ENCODE assay signal across 1 cellular context in the genomic region with DNA sequence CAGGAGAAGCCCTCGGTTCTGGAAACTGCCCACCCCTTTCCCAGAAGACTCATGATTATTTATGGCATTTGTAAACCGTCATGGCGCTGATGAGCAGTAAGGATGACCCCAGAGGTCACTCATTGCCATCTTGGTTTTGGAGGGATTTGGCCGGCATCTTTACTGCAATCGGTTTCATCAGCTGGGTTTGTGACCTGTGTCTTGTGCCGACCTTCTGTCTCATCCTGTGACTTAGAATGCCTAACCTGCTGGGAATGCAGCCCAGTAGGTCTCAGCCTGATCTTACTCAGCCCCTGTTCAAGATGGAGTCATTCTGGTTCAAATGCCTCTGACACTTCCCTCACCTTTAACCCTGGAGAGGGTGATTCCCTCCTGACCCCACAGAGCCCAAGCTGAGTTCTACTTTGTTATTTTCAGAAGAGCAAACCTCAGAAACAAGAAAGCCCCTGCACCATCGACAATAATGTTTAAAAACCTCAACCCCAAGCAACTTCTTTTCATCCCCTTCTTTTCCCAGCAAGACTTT.
TF ChIP-seq lines count a peak whose summit lies in the region.

No MANE protein-coding gene starts in this region.

TF ChIP-seq in K562, 482 proteins besides CTCF, POLR2A, EP300 and RAD21 (continued from another document and continues in another):
- TF ChIP-seq, protein P1, sequence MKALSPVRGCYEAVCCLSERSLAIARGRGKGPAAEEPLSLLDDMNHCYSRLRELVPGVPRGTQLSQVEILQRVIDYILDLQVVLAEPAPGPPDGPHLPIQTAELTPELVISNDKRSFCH (CRISPR knock-in tag; IDR thresholded peaks at IDR 0.05), result peak; percentile 70; the same call in 1 of the 2 replicates
- TF ChIP-seq, protein P1 (tag; IDR thresholded peaks at IDR 0.05), result peak; percentile 98
- TF ChIP-seq SNRNP70 (optimal IDR thresholded peaks at IDR 0.05; ENCODE audit: low read depth, low read length), result no peak
- TF ChIP-seq, protein P2, sequence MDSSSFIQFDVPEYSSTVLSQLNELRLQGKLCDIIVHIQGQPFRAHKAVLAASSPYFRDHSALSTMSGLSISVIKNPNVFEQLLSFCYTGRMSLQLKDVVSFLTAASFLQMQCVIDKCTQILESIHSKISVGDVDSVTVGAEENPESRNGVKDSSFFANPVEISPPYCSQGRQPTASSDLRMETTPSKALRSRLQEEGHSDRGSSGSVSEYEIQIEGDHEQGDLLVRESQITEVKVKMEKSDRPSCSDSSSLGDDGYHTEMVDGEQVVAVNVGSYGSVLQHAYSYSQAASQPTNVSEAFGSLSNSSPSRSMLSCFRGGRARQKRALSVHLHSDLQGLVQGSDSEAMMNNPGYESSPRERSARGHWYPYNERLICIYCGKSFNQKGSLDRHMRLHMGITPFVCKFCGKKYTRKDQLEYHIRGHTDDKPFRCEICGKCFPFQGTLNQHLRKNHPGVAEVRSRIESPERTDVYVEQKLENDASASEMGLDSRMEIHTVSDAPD (CRISPR knock-in tag; IDR thresholded peaks at IDR 0.05), result peak; percentile 90
- TF ChIP-seq BMI1 (IDR thresholded peaks at IDR 0.05; ENCODE audit: low read length), result no peak
- no peak for TF ChIP-seq TAF1 (IDR thresholded peaks at IDR 0.05; ENCODE audit: control insufficient read depth, extremely low read depth, insufficient read depth, low read length, severe bottlenecking)
- TF ChIP-seq SMAD3 (CRISPR knock-in tag; conservative IDR thresholded peaks at IDR 0.05), result peak; percentile 98
- TF ChIP-seq, protein P3, sequence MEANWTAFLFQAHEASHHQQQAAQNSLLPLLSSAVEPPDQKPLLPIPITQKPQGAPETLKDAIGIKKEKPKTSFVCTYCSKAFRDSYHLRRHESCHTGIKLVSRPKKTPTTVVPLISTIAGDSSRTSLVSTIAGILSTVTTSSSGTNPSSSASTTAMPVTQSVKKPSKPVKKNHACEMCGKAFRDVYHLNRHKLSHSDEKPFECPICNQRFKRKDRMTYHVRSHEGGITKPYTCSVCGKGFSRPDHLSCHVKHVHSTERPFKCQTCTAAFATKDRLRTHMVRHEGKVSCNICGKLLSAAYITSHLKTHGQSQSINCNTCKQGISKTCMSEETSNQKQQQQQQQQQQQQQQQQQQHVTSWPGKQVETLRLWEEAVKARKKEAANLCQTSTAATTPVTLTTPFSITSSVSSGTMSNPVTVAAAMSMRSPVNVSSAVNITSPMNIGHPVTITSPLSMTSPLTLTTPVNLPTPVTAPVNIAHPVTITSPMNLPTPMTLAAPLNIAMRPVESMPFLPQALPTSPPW (CRISPR knock-in tag; IDR thresholded peaks at IDR 0.05), result no peak
- TF ChIP-seq JUNB (CRISPR knock-in tag; conservative IDR thresholded peaks at IDR 0.05), result no peak
- no peak for TF ChIP-seq NFE2 (IDR thresholded peaks at IDR 0.05; ENCODE audit: low read depth)
- no peak for TF ChIP-seq LEF1 (IDR thresholded peaks at IDR 0.05)
- TF ChIP-seq, protein P4, sequence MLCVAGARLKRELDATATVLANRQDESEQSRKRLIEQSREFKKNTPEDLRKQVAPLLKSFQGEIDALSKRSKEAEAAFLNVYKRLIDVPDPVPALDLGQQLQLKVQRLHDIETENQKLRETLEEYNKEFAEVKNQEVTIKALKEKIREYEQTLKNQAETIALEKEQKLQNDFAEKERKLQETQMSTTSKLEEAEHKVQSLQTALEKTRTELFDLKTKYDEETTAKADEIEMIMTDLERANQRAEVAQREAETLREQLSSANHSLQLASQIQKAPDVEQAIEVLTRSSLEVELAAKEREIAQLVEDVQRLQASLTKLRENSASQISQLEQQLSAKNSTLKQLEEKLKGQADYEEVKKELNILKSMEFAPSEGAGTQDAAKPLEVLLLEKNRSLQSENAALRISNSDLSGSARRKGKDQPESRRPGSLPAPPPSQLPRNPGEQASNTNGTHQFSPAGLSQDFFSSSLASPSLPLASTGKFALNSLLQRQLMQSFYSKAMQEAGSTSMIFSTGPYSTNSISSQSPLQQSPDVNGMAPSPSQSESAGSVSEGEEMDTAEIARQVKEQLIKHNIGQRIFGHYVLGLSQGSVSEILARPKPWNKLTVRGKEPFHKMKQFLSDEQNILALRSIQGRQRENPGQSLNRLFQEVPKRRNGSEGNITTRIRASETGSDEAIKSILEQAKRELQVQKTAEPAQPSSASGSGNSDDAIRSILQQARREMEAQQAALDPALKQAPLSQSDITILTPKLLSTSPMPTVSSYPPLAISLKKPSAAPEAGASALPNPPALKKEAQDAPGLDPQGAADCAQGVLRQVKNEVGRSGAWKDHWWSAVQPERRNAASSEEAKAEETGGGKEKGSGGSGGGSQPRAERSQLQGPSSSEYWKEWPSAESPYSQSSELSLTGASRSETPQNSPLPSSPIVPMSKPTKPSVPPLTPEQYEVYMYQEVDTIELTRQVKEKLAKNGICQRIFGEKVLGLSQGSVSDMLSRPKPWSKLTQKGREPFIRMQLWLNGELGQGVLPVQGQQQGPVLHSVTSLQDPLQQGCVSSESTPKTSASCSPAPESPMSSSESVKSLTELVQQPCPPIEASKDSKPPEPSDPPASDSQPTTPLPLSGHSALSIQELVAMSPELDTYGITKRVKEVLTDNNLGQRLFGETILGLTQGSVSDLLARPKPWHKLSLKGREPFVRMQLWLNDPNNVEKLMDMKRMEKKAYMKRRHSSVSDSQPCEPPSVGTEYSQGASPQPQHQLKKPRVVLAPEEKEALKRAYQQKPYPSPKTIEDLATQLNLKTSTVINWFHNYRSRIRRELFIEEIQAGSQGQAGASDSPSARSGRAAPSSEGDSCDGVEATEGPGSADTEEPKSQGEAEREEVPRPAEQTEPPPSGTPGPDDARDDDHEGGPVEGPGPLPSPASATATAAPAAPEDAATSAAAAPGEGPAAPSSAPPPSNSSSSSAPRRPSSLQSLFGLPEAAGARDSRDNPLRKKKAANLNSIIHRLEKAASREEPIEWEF (CRISPR knock-in tag; IDR thresholded peaks at IDR 0.05), result no peak; the same call in 1 of the 2 replicates
- peak; percentile 89 for TF ChIP-seq ZKSCAN8 (CRISPR knock-in tag; IDR thresholded peaks at IDR 0.05)
- TF ChIP-seq MAFG (tag; conservative IDR thresholded peaks at IDR 0.05), result no peak
- TF ChIP-seq, protein P5, sequence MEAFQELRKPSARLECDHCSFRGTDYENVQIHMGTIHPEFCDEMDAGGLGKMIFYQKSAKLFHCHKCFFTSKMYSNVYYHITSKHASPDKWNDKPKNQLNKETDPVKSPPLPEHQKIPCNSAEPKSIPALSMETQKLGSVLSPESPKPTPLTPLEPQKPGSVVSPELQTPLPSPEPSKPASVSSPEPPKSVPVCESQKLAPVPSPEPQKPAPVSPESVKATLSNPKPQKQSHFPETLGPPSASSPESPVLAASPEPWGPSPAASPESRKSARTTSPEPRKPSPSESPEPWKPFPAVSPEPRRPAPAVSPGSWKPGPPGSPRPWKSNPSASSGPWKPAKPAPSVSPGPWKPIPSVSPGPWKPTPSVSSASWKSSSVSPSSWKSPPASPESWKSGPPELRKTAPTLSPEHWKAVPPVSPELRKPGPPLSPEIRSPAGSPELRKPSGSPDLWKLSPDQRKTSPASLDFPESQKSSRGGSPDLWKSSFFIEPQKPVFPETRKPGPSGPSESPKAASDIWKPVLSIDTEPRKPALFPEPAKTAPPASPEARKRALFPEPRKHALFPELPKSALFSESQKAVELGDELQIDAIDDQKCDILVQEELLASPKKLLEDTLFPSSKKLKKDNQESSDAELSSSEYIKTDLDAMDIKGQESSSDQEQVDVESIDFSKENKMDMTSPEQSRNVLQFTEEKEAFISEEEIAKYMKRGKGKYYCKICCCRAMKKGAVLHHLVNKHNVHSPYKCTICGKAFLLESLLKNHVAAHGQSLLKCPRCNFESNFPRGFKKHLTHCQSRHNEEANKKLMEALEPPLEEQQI (IDR thresholded peaks at IDR 0.05), result no peak
- TF ChIP-seq POLR2G (IDR thresholded peaks at IDR 0.05; ENCODE audit: low read depth, low read length), result no peak
- TF ChIP-seq ZNF589 (CRISPR knock-in tag; IDR thresholded peaks at IDR 0.05; ENCODE audit: low read depth), result peak; percentile 100
- no peak for TF ChIP-seq CREB1 (IDR thresholded peaks at IDR 0.05)
- TF ChIP-seq CREB1 (CRISPR knock-in tag; IDR thresholded peaks at IDR 0.05), result no peak
- TF ChIP-seq KLF6 (CRISPR knock-in tag; IDR thresholded peaks at IDR 0.05; ENCODE audit: borderline replicate concordance), result peak; percentile 98
- TF ChIP-seq BRD4 (IDR thresholded peaks at IDR 0.05), result no peak
- TF ChIP-seq CBFA2T3 (IDR thresholded peaks at IDR 0.05), result no peak
- peak; percentile 79 for TF ChIP-seq ZNF354B (CRISPR knock-in tag; IDR thresholded peaks at IDR 0.05)
- TF ChIP-seq, protein P6, sequence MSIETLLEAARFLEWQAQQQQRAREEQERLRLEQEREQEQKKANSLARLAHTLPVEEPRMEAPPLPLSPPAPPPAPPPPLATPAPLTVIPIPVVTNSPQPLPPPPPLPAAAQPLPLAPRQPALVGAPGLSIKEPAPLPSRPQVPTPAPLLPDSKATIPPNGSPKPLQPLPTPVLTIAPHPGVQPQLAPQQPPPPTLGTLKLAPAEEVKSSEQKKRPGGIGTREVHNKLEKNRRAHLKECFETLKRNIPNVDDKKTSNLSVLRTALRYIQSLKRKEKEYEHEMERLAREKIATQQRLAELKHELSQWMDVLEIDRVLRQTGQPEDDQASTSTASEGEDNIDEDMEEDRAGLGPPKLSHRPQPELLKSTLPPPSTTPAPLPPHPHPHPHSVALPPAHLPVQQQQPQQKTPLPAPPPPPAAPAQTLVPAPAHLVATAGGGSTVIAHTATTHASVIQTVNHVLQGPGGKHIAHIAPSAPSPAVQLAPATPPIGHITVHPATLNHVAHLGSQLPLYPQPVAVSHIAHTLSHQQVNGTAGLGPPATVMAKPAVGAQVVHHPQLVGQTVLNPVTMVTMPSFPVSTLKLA (conservative IDR thresholded peaks at IDR 0.05), result no peak
- TF ChIP-seq, protein P7, sequence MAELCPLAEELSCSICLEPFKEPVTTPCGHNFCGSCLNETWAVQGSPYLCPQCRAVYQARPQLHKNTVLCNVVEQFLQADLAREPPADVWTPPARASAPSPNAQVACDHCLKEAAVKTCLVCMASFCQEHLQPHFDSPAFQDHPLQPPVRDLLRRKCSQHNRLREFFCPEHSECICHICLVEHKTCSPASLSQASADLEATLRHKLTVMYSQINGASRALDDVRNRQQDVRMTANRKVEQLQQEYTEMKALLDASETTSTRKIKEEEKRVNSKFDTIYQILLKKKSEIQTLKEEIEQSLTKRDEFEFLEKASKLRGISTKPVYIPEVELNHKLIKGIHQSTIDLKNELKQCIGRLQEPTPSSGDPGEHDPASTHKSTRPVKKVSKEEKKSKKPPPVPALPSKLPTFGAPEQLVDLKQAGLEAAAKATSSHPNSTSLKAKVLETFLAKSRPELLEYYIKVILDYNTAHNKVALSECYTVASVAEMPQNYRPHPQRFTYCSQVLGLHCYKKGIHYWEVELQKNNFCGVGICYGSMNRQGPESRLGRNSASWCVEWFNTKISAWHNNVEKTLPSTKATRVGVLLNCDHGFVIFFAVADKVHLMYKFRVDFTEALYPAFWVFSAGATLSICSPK (IDR thresholded peaks at IDR 0.05; ENCODE audit: borderline replicate concordance), result no peak
- TF ChIP-seq, protein P8, sequence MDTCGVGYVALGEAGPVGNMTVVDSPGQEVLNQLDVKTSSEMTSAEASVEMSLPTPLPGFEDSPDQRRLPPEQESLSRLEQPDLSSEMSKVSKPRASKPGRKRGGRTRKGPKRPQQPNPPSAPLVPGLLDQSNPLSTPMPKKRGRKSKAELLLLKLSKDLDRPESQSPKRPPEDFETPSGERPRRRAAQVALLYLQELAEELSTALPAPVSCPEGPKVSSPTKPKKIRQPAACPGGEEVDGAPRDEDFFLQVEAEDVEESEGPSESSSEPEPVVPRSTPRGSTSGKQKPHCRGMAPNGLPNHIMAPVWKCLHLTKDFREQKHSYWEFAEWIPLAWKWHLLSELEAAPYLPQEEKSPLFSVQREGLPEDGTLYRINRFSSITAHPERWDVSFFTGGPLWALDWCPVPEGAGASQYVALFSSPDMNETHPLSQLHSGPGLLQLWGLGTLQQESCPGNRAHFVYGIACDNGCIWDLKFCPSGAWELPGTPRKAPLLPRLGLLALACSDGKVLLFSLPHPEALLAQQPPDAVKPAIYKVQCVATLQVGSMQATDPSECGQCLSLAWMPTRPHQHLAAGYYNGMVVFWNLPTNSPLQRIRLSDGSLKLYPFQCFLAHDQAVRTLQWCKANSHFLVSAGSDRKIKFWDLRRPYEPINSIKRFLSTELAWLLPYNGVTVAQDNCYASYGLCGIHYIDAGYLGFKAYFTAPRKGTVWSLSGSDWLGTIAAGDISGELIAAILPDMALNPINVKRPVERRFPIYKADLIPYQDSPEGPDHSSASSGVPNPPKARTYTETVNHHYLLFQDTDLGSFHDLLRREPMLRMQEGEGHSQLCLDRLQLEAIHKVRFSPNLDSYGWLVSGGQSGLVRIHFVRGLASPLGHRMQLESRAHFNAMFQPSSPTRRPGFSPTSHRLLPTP (IDR thresholded peaks at IDR 0.05; ENCODE audit: borderline replicate concordance, extremely low read depth, insufficient read length), result no peak
- peak; percentile 95; the same call in 1 of the 2 replicates for TF ChIP-seq ZNF165 (CRISPR knock-in tag; IDR thresholded peaks at IDR 0.05; ENCODE audit: borderline replicate concordance)
- peak; percentile 56; the same call in 1 of the 2 replicates for TF ChIP-seq L3MBTL2 (IDR thresholded peaks at IDR 0.05)
- TF ChIP-seq, protein P9, sequence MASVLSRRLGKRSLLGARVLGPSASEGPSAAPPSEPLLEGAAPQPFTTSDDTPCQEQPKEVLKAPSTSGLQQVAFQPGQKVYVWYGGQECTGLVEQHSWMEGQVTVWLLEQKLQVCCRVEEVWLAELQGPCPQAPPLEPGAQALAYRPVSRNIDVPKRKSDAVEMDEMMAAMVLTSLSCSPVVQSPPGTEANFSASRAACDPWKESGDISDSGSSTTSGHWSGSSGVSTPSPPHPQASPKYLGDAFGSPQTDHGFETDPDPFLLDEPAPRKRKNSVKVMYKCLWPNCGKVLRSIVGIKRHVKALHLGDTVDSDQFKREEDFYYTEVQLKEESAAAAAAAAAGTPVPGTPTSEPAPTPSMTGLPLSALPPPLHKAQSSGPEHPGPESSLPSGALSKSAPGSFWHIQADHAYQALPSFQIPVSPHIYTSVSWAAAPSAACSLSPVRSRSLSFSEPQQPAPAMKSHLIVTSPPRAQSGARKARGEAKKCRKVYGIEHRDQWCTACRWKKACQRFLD (CRISPR knock-in tag; IDR thresholded peaks at IDR 0.05), result peak; percentile 99
- TF ChIP-seq ZNF583 (CRISPR knock-in tag; IDR thresholded peaks at IDR 0.05), result peak; percentile 98
- no peak for TF ChIP-seq MXI1 (IDR thresholded peaks at IDR 0.05; ENCODE audit: low read depth, low read length)
- TF ChIP-seq MYNN (IDR thresholded peaks at IDR 0.05), result no peak
- TF ChIP-seq MYNN (CRISPR knock-in tag; IDR thresholded peaks at IDR 0.05), result no peak
- TF ChIP-seq ETV5 (CRISPR knock-in tag; IDR thresholded peaks at IDR 0.05; ENCODE audit: low read depth), result no peak
- no peak for TF ChIP-seq ZNF696 (CRISPR knock-in tag; conservative IDR thresholded peaks at IDR 0.05)
- TF ChIP-seq STAG1 (CRISPR knock-in tag; IDR thresholded peaks at IDR 0.05; ENCODE audit: borderline replicate concordance), result no peak
- no peak for TF ChIP-seq TBL1XR1 (IDR thresholded peaks at IDR 0.05; ENCODE audit: low read length in 2 of 2)
- TF ChIP-seq ZKSCAN1 (IDR thresholded peaks at IDR 0.05; ENCODE audit: low read depth, low read length), result no peak
- no peak for TF ChIP-seq PTBP1 (IDR thresholded peaks at IDR 0.05; ENCODE audit: low read depth, low read length)
- no peak for TF ChIP-seq SMAD1 (IDR thresholded peaks at IDR 0.05; ENCODE audit: low read depth, low read length, partially characterized antibody)
- TF ChIP-seq CBX2 (IDR thresholded peaks at IDR 0.05; ENCODE audit: insufficient read depth, low read length, poor library complexity, severe bottlenecking), result no peak
- no peak for TF ChIP-seq RFX1 (IDR thresholded peaks at IDR 0.05)
- TF ChIP-seq KHSRP (IDR thresholded peaks at IDR 0.05), result no peak
